39 cellular contexts compared by ENCODE assay signal in the genomic region with DNA sequence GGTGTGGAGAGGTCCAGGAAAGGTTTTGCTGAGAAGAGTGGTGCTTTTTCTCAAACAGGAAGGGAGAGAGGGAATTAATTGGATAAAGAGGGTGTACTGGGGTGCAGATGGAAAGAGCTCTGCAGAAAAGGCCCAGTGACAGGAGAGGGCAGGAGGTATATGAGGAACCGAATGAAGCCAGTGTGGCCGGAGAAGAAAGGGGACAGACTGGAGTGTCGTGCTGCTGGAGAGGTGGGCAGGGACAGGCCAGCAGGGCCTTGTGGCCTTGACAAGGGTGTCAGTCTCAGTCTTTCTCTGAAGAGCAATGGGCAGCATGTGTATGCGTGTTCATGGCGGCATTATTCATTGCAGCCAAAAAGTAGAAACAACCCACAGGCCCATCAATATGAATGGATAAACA.
"Had no signal": no experiment of that assay in that cellular context is flagged by ENCODE, and none has a peak within 500 bp of the region (broad histone marks: within the 10 kb centered on the region; RNA-seq: fewer than 3 reads in every experiment).

No MANE protein-coding gene starts in this region.

- H3K4me3 ChIP-seq: adrenal gland, ascending aorta, body of pancreas, breast epithelium, cardiac muscle cell had no signal

- ATAC-seq: activated naive CD4-positive, alpha-beta T cell treated with anti-CD3 and anti-CD28 coated beads, Interleukin-2, amount 50 U/mL, for 72 hours; activated naive CD8-positive, alpha-beta T cell treated with anti-CD3 and anti-CD28 coated beads, Interleukin-2, amount 50 U/mL, for 24 hours; activated T-cell treated with anti-CD3 and anti-CD28 coated beads, Interleukin-2, amount 50 U/mL, for 4 hours; activated T-cell treated with anti-CD3 and anti-CD28 coated beads, Interleukin-2, amount 50 U/mL, for 72 hours; activated T-helper 17 cell treated with anti-CD3 and anti-CD28 coated beads, Interleukin-2, amount 50 U/mL, for 72 hours; body of pancreas had no signal

- H3K4me3 Mint-ChIP-seq: activated naive CD4-positive, alpha-beta T cell treated with anti-CD3 and anti-CD28 coated beads for 36 hours; activated naive CD4-positive, alpha-beta T cell treated with anti-CD3 and anti-CD28 coated beads, Interleukin-2, amount 10 ng/mL, durations not matched to agents 7 days and 5 days; activated naive CD4-positive, alpha-beta T cell treated with anti-CD3 and anti-CD28 coated beads, Interleukin-2, amount 50 U/mL, for 24 hours; activated naive CD8-positive, alpha-beta T cell; activated naive CD8-positive, alpha-beta T cell treated with anti-CD3 and anti-CD28 coated beads for 36 hours; activated naive CD8-positive, alpha-beta T cell treated with anti-CD3 and anti-CD28 coated beads, Interleukin-2, amount 10 ng/mL, durations not matched to agents 7 days and 5 days; activated naive CD8-positive, alpha-beta T cell treated with anti-CD3 and anti-CD28 coated beads, Interleukin-2, amount 50 U/mL, for 24 hours; activated T-cell treated with anti-CD3 and anti-CD28 coated beads, Interleukin-2, amount 50 U/mL, for 24 hours; activated T-cell treated with anti-CD3 and anti-CD28 coated beads, Interleukin-2, amount 50 U/mL, for 4 hours; activated T-cell treated with anti-CD3 and anti-CD28 coated beads, Interleukin-2, amount 50 U/mL, for 72 hours; activated T-helper 1 cell treated with anti-CD3 and anti-CD28 coated beads, Interleukin-12 subunit alpha, Interleukin-12 subunit beta, Interleukin-2, Interleukin-4 antibody, amounts not matched to agents 30 ng/mL and 10 ng/mL and 1 ng/mL, durations not matched to agents 14 hours and 24 hours and 36 hours; activated T-helper 17 cell treated with anti-CD3 and anti-CD28 coated beads, Interleukin-2, amount 50 U/mL, for 72 hours; brain; central memory CD8-positive, alpha-beta T cell had no signal

- H3K9me3 Mint-ChIP-seq: activated naive CD4-positive, alpha-beta T cell treated with anti-CD3 and anti-CD28 coated beads for 36 hours; activated naive CD4-positive, alpha-beta T cell treated with anti-CD3 and anti-CD28 coated beads, Interleukin-2, amount 10 ng/mL, durations not matched to agents 7 days and 5 days; activated naive CD4-positive, alpha-beta T cell treated with anti-CD3 and anti-CD28 coated beads, Interleukin-2, amount 50 U/mL, for 24 hours; activated naive CD4-positive, alpha-beta T cell treated with anti-CD3 and anti-CD28 coated beads, Interleukin-2, amount 50 U/mL, for 72 hours; activated naive CD8-positive, alpha-beta T cell treated with anti-CD3 and anti-CD28 coated beads for 36 hours; activated naive CD8-positive, alpha-beta T cell treated with anti-CD3 and anti-CD28 coated beads, Interleukin-2, amount 10 ng/mL, durations not matched to agents 7 days and 5 days; activated naive CD8-positive, alpha-beta T cell treated with anti-CD3 and anti-CD28 coated beads, Interleukin-2, amount 50 U/mL, for 24 hours; activated T-cell treated with anti-CD3 and anti-CD28 coated beads, Interleukin-2, amount 50 U/mL, for 24 hours; activated T-cell treated with anti-CD3 and anti-CD28 coated beads, Interleukin-2, amount 50 U/mL, for 4 hours; activated T-cell treated with anti-CD3 and anti-CD28 coated beads, Interleukin-2, amount 50 U/mL, for 72 hours; activated T-helper 1 cell treated with anti-CD3 and anti-CD28 coated beads, Interleukin-12 subunit alpha, Interleukin-12 subunit beta, Interleukin-2, Interleukin-4 antibody, amounts not matched to agents 30 ng/mL and 10 ng/mL and 1 ng/mL, durations not matched to agents 14 hours and 24 hours and 36 hours; activated T-helper 17 cell treated with anti-CD3 and anti-CD28 coated beads, Interleukin-2, amount 50 U/mL, for 72 hours; activated T-helper 2 cell treated with anti-CD3 and anti-CD28 coated beads, Interferon-gamma antibody, Interleukin-2, Interleukin-4, amounts not matched to agents 10 μg/mL and 5 μg/mL and 100 μg/mL, durations not matched to agents 14 hours and 24 hours and 36 hours; brain; central memory CD8-positive, alpha-beta T cell had no signal

- H3K27me3 Mint-ChIP-seq: activated naive CD4-positive, alpha-beta T cell treated with anti-CD3 and anti-CD28 coated beads, Interleukin-2, amount 50 U/mL, for 24 hours; activated naive CD8-positive, alpha-beta T cell; activated naive CD8-positive, alpha-beta T cell treated with anti-CD3 and anti-CD28 coated beads for 36 hours; activated naive CD8-positive, alpha-beta T cell treated with anti-CD3 and anti-CD28 coated beads, Interleukin-2, amount 50 U/mL, for 24 hours; activated T-cell treated with anti-CD3 and anti-CD28 coated beads, Interleukin-2, amount 50 U/mL, for 24 hours; activated T-helper 17 cell treated with anti-CD3 and anti-CD28 coated beads, Interleukin-2, amount 50 U/mL, for 72 hours; brain; central memory CD8-positive, alpha-beta T cell had no signal

- DNase-seq: activated effector memory CD4-positive, alpha-beta T cell treated with anti-CD3 and anti-CD28 coated beads, Interleukin-2, amount 50 U/mL, for 16 hours; activated effector memory CD4-positive, alpha-beta T cell treated with Interleukin-2 at 50 U/mL for 16 hours; activated gamma-delta T cell; activated gamma-delta T cell treated with Interleukin-2 at 50 U/mL for 16 hours; activated naive CD4-positive, alpha-beta T cell; activated naive CD4-positive, alpha-beta T cell treated with anti-CD3 and anti-CD28 coated beads for 36 hours; activated naive CD4-positive, alpha-beta T cell treated with anti-CD3 and anti-CD28 coated beads, Interleukin-2, amount 10 ng/mL, durations not matched to agents 7 days and 5 days; activated naive CD4-positive, alpha-beta T cell treated with anti-CD3 and anti-CD28 coated beads, Interleukin-2, amount 50 U/mL, for 16 hours; activated naive CD4-positive, alpha-beta T cell treated with Interleukin-2 at 50 U/mL for 16 hours; activated naive CD8-positive, alpha-beta T cell treated with anti-CD3 and anti-CD28 coated beads for 36 hours; activated naive CD8-positive, alpha-beta T cell treated with anti-CD3 and anti-CD28 coated beads, Interleukin-2, amount 10 ng/mL, durations not matched to agents 7 days and 5 days; activated naive CD8-positive, alpha-beta T cell treated with anti-CD3 and anti-CD28 coated beads, Interleukin-2, amount 50 U/mL, for 24 hours; activated T-cell treated with anti-CD3 and anti-CD28 coated beads for 4 hours; activated T-cell treated with anti-CD3 and anti-CD28 coated beads, Interleukin-2, amount 50 U/mL, for 1 hour; activated T-cell treated with anti-CD3 and anti-CD28 coated beads, Interleukin-2, amount 50 U/mL, for 24 hours; activated T-cell treated with anti-CD3 and anti-CD28 coated beads, Interleukin-2, amount 50 U/mL, for 4 hours; activated T-cell treated with anti-CD3 and anti-CD28 coated beads, Interleukin-2, amount 50 U/mL, for 48 hours; activated T-cell treated with anti-CD3 and anti-CD28 coated beads, Interleukin-2, amount 50 U/mL, for 72 hours; adrenal gland; amniotic stem cell; amygdala; anterior cingulate cortex; aorta; body of pancreas; brain microvascular endothelial cell; caudate nucleus; central memory CD4-positive, alpha-beta T cell; cerebellar nuclear complex had no signal

- H3K27ac Mint-ChIP-seq: activated naive CD4-positive, alpha-beta T cell treated with anti-CD3 and anti-CD28 coated beads for 36 hours; activated naive CD4-positive, alpha-beta T cell treated with anti-CD3 and anti-CD28 coated beads, Interleukin-2, amount 10 ng/mL, durations not matched to agents 7 days and 5 days; activated naive CD4-positive, alpha-beta T cell treated with anti-CD3 and anti-CD28 coated beads, Interleukin-2, amount 50 U/mL, for 24 hours; activated naive CD4-positive, alpha-beta T cell treated with anti-CD3 and anti-CD28 coated beads, Interleukin-2, amount 50 U/mL, for 72 hours; activated naive CD8-positive, alpha-beta T cell; activated naive CD8-positive, alpha-beta T cell treated with anti-CD3 and anti-CD28 coated beads for 36 hours; activated naive CD8-positive, alpha-beta T cell treated with anti-CD3 and anti-CD28 coated beads, Interleukin-2, amount 10 ng/mL, durations not matched to agents 7 days and 5 days; activated naive CD8-positive, alpha-beta T cell treated with anti-CD3 and anti-CD28 coated beads, Interleukin-2, amount 50 U/mL, for 24 hours; activated T-cell treated with anti-CD3 and anti-CD28 coated beads, Interleukin-2, amount 50 U/mL, for 24 hours; activated T-cell treated with anti-CD3 and anti-CD28 coated beads, Interleukin-2, amount 50 U/mL, for 72 hours; activated T-helper 1 cell treated with anti-CD3 and anti-CD28 coated beads, Interleukin-12 subunit alpha, Interleukin-12 subunit beta, Interleukin-2, Interleukin-4 antibody, amounts not matched to agents 30 ng/mL and 10 ng/mL and 1 ng/mL, durations not matched to agents 14 hours and 24 hours and 36 hours; activated T-helper 17 cell treated with anti-CD3 and anti-CD28 coated beads, Interleukin-2, amount 50 U/mL, for 72 hours; activated T-helper 2 cell treated with anti-CD3 and anti-CD28 coated beads, Interferon-gamma antibody, Interleukin-2, Interleukin-4, amounts not matched to agents 10 μg/mL and 5 μg/mL and 100 μg/mL, durations not matched to agents 14 hours and 24 hours and 36 hours; brain had no signal

- H3K27ac ChIP-seq: adrenal gland, ascending aorta, body of pancreas, brain microvascular endothelial cell, breast epithelium, cardiac muscle cell had no signal

- H3K36me3 Mint-ChIP-seq: activated naive CD4-positive, alpha-beta T cell treated with anti-CD3 and anti-CD28 coated beads, Interleukin-2, amount 10 ng/mL, durations not matched to agents 7 days and 5 days; activated naive CD4-positive, alpha-beta T cell treated with anti-CD3 and anti-CD28 coated beads, Interleukin-2, amount 50 U/mL, for 24 hours; activated naive CD4-positive, alpha-beta T cell treated with anti-CD3 and anti-CD28 coated beads, Interleukin-2, amount 50 U/mL, for 72 hours; activated naive CD8-positive, alpha-beta T cell; activated naive CD8-positive, alpha-beta T cell treated with anti-CD3 and anti-CD28 coated beads for 36 hours; activated naive CD8-positive, alpha-beta T cell treated with anti-CD3 and anti-CD28 coated beads, Interleukin-2, amount 10 ng/mL, durations not matched to agents 7 days and 5 days; brain had no signal

- H3K4me1 Mint-ChIP-seq: activated naive CD4-positive, alpha-beta T cell treated with anti-CD3 and anti-CD28 coated beads, Interleukin-2, amount 10 ng/mL, durations not matched to agents 7 days and 5 days; activated naive CD4-positive, alpha-beta T cell treated with anti-CD3 and anti-CD28 coated beads, Interleukin-2, amount 50 U/mL, for 24 hours; central memory CD8-positive, alpha-beta T cell had no signal

- H3K27me3 ChIP-seq: adrenal gland, ascending aorta, body of pancreas, brain microvascular endothelial cell, breast epithelium, cardiac muscle cell had no signal

- H3K9me3 ChIP-seq: adrenal gland, ascending aorta, body of pancreas, breast epithelium had no signal

- H3K36me3 ChIP-seq: adrenal gland, brain microvascular endothelial cell, breast epithelium, cardiac muscle cell had no signal

- H3K4me1 ChIP-seq: adrenal gland, ascending aorta, breast epithelium had no signal
